Comparison of ENCODE assay signal across 8 cellular contexts in genomic region chr4:38868055-38868965, GRCh38. TPM values are rescaled to one million over a fixed set of nuclear protein-coding genes. Genes with fewer than 3 reads are reported as not detected.
DNase-seq lines count a peak whose midpoint lies in the region; ATAC-seq, FAIRE-seq and TF ChIP-seq lines count a peak whose summit lies in the region.

No MANE protein-coding gene starts in this region.

- ATAC-seq in HG03066 (IDR thresholded peaks at IDR 0.05; ENCODE audit: low read depth, unreplicated experiment): peak; percentile 17

- peaks cover 29% of the 10 kb centered on the region for H4K20me1 ChIP-seq in astrocyte (ENCODE audit: insufficient read depth, low read length)

- H3K4me1 ChIP-seq in astrocyte (ENCODE audit: insufficient read depth, low read length) (peaks cover 45% of the 10 kb centered on the region), small intestine (ENCODE audit: control insufficient read depth in 2 of 2, insufficient read depth in 1 of 2, low read depth in 1 of 2, low read length in 1 of 2) (peaks cover 0 to 3% of the 10 kb centered on the region in 2 donors)

- POLR2A ChIA-PET in BJ (lab: Charles Lee): interaction anchor here (0.6 kb wide), 2 partner anchors 83 to 693 kb away, joined by 3 to 4 read pairs; no protein-coding TSS in a partner anchor

- in situ Hi-C loops in G401 (cut with HindIII; ENCODE audit: low sequenced_read_pairs): no loop called here

- H3K27me3 ChIP-seq in BJ (ENCODE audit: control insufficient read depth, insufficient read depth, low read length) (no peaks in the 10 kb centered on the region), astrocyte (ENCODE audit: insufficient read depth, low read length) (no peaks in the 10 kb centered on the region), small intestine (ENCODE audit: control insufficient read depth in 2 of 2, insufficient read depth in 2 of 2, low read length in 2 of 2) (no peaks in the 10 kb centered on the region)

- no peaks in the 10 kb centered on the region for H3K9me3 ChIP-seq in astrocyte (ENCODE audit: insufficient read depth, low read depth, low read length)
- H3K9me3 ChIP-seq in small intestine (ENCODE audit: control insufficient read depth, low read depth): no peaks in the 10 kb centered on the region

- H3K4me1 Mint-ChIP-seq in astrocyte (ENCODE audit: low read depth, unreplicated experiment): peaks cover 27% of the 10 kb centered on the region

- H3K9ac ChIP-seq in astrocyte (ENCODE audit: low read length): peak overlapping the region; percentile 100

- H3K4me3 ChIP-seq in BJ (ENCODE audit: low read depth, low read length): peak overlapping the region; percentile 90
- peak overlapping the region; percentile 94 for H3K4me3 ChIP-seq in astrocyte (ENCODE audit: insufficient read depth, low read depth, low read length)
- H3K4me3 ChIP-seq in small intestine (ENCODE audit: low read depth in 1 of 2, low read length in 2 of 2): peak overlapping the region; percentile 87 to 92

- peaks cover 62% of the 10 kb centered on the region for H3K79me2 ChIP-seq in astrocyte (ENCODE audit: insufficient read depth, low read length)

- H3K4me2 ChIP-seq in astrocyte (ENCODE audit: low read length): peak overlapping the region; percentile 98

- TF ChIP-seq CTCF in BJ (IDR thresholded peaks at IDR 0.05; ENCODE audit: insufficient read depth, low read depth, low read length) (no peak), astrocyte (IDR thresholded peaks at IDR 0.05; ENCODE audit: insufficient read depth, low read depth, low read length) (no peak)

- 10 to 28% (median 26%) methylated on average over 24 to 30 of the region's 30 CpGs for WGBS in small intestine, 3 donors

- H3K9me3 Mint-ChIP-seq in astrocyte (ENCODE audit: unreplicated experiment): no peaks in the 10 kb centered on the region

- H3K36me3 ChIP-seq in BJ (ENCODE audit: control insufficient read depth, insufficient read depth, low read length): peaks cover 2% of the 10 kb centered on the region; the same call in 1 of the 2 replicates
- H3K36me3 ChIP-seq in astrocyte (ENCODE audit: insufficient read depth, low read length): peaks cover 27% of the 10 kb centered on the region
- H3K36me3 ChIP-seq in small intestine (ENCODE audit: control insufficient read depth in 2 of 2, insufficient read depth in 2 of 2, low read length in 2 of 2): peaks cover 0 to 2% of the 10 kb centered on the region in 2 donors

- no peak overlapping the region for H2AFZ ChIP-seq in astrocyte (ENCODE audit: low read depth, low read length)

- H3K27ac ChIP-seq in astrocyte (ENCODE audit: low read depth, low read length) (peak overlapping the region; percentile 98), small intestine (ENCODE audit: low read depth in 1 of 2, low read length in 1 of 2) (peak overlapping the region; percentile 89 to 97)

- CTCF ChIA-PET in BJ (lab: Yijun Ruan, JAX): no interaction called here

- peak overlapping the region; percentile 96 for H3K27ac Mint-ChIP-seq in astrocyte (ENCODE audit: unreplicated experiment)

- H3K27me3 Mint-ChIP-seq in astrocyte (ENCODE audit: low read depth, unreplicated experiment): no peaks in the 10 kb centered on the region

- FAIRE-seq in astrocyte (lab: Jason Lieb, UNC): no peak
- FAIRE-seq in small intestine (lab: Jason Lieb, UNC): no peak

- H3K4me3 Mint-ChIP-seq in astrocyte (ENCODE audit: unreplicated experiment): peak overlapping the region; percentile 94

- DNase-seq in BJ (ENCODE audit: low read depth) (no peak), astrocyte (ENCODE audit: low read depth) (no peak), iPS-NIHi7 (ENCODE audit: extremely low spot score) (peak; percentile 37), small intestine (peak; percentile 56), DMS153 treated with DMSO at 0.1 percent for 48 hours (lab: John Stamatoyannopoulos, UW; ENCODE audit: unreplicated experiment) (no peak), G401 (ENCODE audit: low spot score) (no peak), DMS79 (lab: John Stamatoyannopoulos, UW) (no peak)

- peaks cover 7% of the 10 kb centered on the region for H3K36me3 Mint-ChIP-seq in astrocyte (ENCODE audit: low read depth, unreplicated experiment)

RNA-seq across cellular contexts. Expression of gene FAM114A1, which starts 0.7 kb away (rescaled TPM):
- polyA plus RNA-seq in BJ (2011; rRNA removed) (184 and 222 TPM in 2 replicates), small intestine (10 to 100 TPM; 11.3 to 31.8 (median 18.6) TPM)
- polyA minus RNA-seq in BJ (2011; rRNA and poly(A)+ RNA removed): 217 and 336 TPM in 2 replicates
- 159 and 169 TPM in 2 replicates for total RNA-seq in astrocyte
- 8.7 and 9.2 TPM in 2 replicates for total RNA-seq in G401 (2014; rRNA removed; shearing (Covaris generic))

RNA-seq across cellular contexts. Expression of gene TLR6, which starts 11.7 kb away (rescaled TPM):
- polyA plus RNA-seq in BJ (2011; rRNA removed) (0.27 and 0.70 TPM in 2 replicates), small intestine (under 1 TPM; under 0.01 to 0.46 (median 0.27) TPM)
- 0.77 and 1.00 TPM in 2 replicates for polyA minus RNA-seq in BJ (2011; rRNA and poly(A)+ RNA removed)
- total RNA-seq in astrocyte: 3.1 and 3.8 TPM in 2 replicates
- 0.03 TPM in 1 of 2 replicates, not detected in the other for total RNA-seq in G401 (2014; rRNA removed; shearing (Covaris generic))

Comparison
In these comparisons a context has a peak if more than half of its experiments do, and no peak if none do; other contexts are left out.
1. DNase-seq: peak in iPS-NIHi7 (single experiment) and small intestine (single experiment); none in BJ (single experiment), astrocyte (single experiment), DMS153 treated with DMSO at 0.1 percent for 48 hours (single experiment), G401 (single experiment) and DMS79 (single experiment).
2. RNA of gene FAM114A1, which starts 0.7 kb away (total RNA-seq): 159 to 169 TPM in astrocyte; 8.7 to 9.2 TPM in G401; every median in the first group is over 10 times any median in the second.
3. Peak in every context shown above with its lines, with median percentiles within 50 percentile points of each other: H3K4me3 ChIP-seq.